8 cellular contexts compared by ENCODE assay signal in the genomic region with DNA sequence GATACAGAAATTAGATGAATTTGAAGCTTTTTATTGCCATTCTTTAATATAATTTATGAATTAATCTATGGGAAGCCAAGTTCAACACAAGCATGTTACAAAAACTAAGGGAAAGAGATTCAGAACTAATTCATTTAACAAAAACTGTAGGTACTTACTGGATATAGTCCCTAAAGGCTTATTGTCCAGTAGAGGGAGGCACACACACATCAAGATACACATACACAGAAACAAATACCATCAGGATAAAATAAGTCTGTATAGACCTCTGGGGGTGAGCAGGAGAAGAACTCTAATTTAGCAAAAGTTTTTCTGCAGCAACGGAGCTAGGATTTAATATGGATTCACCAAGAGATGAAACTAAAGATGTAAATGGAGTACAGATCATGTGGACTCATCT.
DNase-seq lines count a peak whose midpoint lies in the region; ATAC-seq and TF ChIP-seq lines count a peak whose summit lies in the region.

No MANE protein-coding gene starts in this region.

- ATAC-seq in activated naive CD8-positive, alpha-beta T cell treated with anti-CD3 and anti-CD28 coated beads, Interleukin-2, amount 50 U/mL, for 24 hours: no peak
- ATAC-seq in esophagus mucosa (peak; percentile 69), GM18511 (IDR thresholded peaks at IDR 0.05; ENCODE audit: unreplicated experiment) (no peak)

- H3K4me3 Mint-ChIP-seq in activated naive CD8-positive, alpha-beta T cell: no peak overlapping the region
- H3K4me3 Mint-ChIP-seq in activated naive CD8-positive, alpha-beta T cell treated with anti-CD3 and anti-CD28 coated beads, Interleukin-2, amount 50 U/mL, for 24 hours: no peak overlapping the region

- H3K4me1 Mint-ChIP-seq in activated naive CD8-positive, alpha-beta T cell (ENCODE audit: low read depth): no peaks in the 10 kb centered on the region
- no peaks in the 10 kb centered on the region for H3K4me1 Mint-ChIP-seq in activated naive CD8-positive, alpha-beta T cell treated with anti-CD3 and anti-CD28 coated beads, Interleukin-2, amount 50 U/mL, for 24 hours

- no peaks in the 10 kb centered on the region for H3K9me3 Mint-ChIP-seq in activated naive CD8-positive, alpha-beta T cell (ENCODE audit: low read depth)
- H3K9me3 Mint-ChIP-seq in activated naive CD8-positive, alpha-beta T cell treated with anti-CD3 and anti-CD28 coated beads, Interleukin-2, amount 50 U/mL, for 24 hours: no peaks in the 10 kb centered on the region

- H3K36me3 Mint-ChIP-seq in activated naive CD8-positive, alpha-beta T cell: peaks cover 5% of the 10 kb centered on the region
- H3K36me3 Mint-ChIP-seq in activated naive CD8-positive, alpha-beta T cell treated with anti-CD3 and anti-CD28 coated beads, Interleukin-2, amount 50 U/mL, for 24 hours (ENCODE audit: low read depth): peaks cover 9% of the 10 kb centered on the region

- H3K27ac Mint-ChIP-seq in activated naive CD8-positive, alpha-beta T cell: peak overlapping the region; percentile 78
- H3K27ac Mint-ChIP-seq in activated naive CD8-positive, alpha-beta T cell treated with anti-CD3 and anti-CD28 coated beads, Interleukin-2, amount 50 U/mL, for 24 hours: no peak overlapping the region

- DNase-seq in activated naive CD8-positive, alpha-beta T cell treated with anti-CD3 and anti-CD28 coated beads, Interleukin-2, amount 50 U/mL, for 24 hours: no peak
- peak; percentile 26 to 61 for DNase-seq in NOMO-1 (lab: John Stamatoyannopoulos, UW; ENCODE audit: unreplicated experiment in 2 of 2)
- peak; percentile 11 for DNase-seq in retinal pigment epithelial cell (ENCODE audit: low read depth)
- DNase-seq in NCI-H2029 treated with DMSO at 0.1 percent for 48 hours (lab: John Stamatoyannopoulos, UW): no peak
- DNase-seq in activated naive CD4-positive, alpha-beta T cell (lab: John Stamatoyannopoulos, UW): no peak

- H3K27me3 Mint-ChIP-seq in activated naive CD8-positive, alpha-beta T cell: no peaks in the 10 kb centered on the region
- no peaks in the 10 kb centered on the region for H3K27me3 Mint-ChIP-seq in activated naive CD8-positive, alpha-beta T cell treated with anti-CD3 and anti-CD28 coated beads, Interleukin-2, amount 50 U/mL, for 24 hours

- no peak overlapping the region for H3K4me3 ChIP-seq in retinal pigment epithelial cell (ENCODE audit: low read length)

- TF ChIP-seq CTCF in retinal pigment epithelial cell (conservative IDR thresholded peaks at IDR 0.05; ENCODE audit: low read depth, low read length): peak; percentile 51

Comparison
In these comparisons a context has a peak if more than half of its experiments do, and no peak if none do; other contexts are left out.
1. DNase-seq: peak in NOMO-1 (2 of 2) and retinal pigment epithelial cell (single experiment); none in activated naive CD8-positive, alpha-beta T cell treated with anti-CD3 and anti-CD28 coated beads, Interleukin-2, amount 50 U/mL, for 24 hours (single experiment), NCI-H2029 treated with DMSO at 0.1 percent for 48 hours (single experiment) and activated naive CD4-positive, alpha-beta T cell (0 of 4).